Comparison of ENCODE assay signal across 10 cellular contexts in genomic region chr6:31763617-31763940, GRCh38. TPM values are rescaled to one million over a fixed set of nuclear protein-coding genes. Genes with fewer than 3 reads are reported as not detected.
DNase-seq lines count a peak whose midpoint lies in the region; ATAC-seq and TF ChIP-seq lines count a peak whose summit lies in the region.
"Had no signal": no experiment of that assay in that cellular context is flagged by ENCODE, and none has a peak within 500 bp of the region (broad histone marks: within the 10 kb centered on the region; RNA-seq: fewer than 3 reads in every experiment).

No MANE protein-coding gene starts in this region.

- H3K4me1 ChIP-seq in osteoblast (ENCODE audit: insufficient read depth, low read length) = peaks cover 4% of the 10 kb centered on the region

- no peaks in the 10 kb centered on the region for H4K20me1 ChIP-seq in osteoblast (ENCODE audit: insufficient read depth, low read length)

- H3K36me3 ChIP-seq in osteoblast (ENCODE audit: insufficient read depth, low read length) = peaks cover 25% of the 10 kb centered on the region

- no peaks in the 10 kb centered on the region for H3K79me2 ChIP-seq in osteoblast (ENCODE audit: insufficient read depth, low read length)

- peak overlapping the region; percentile 1 for H2AFZ ChIP-seq in osteoblast (ENCODE audit: low read length)

- peak; percentile 45 for ATAC-seq in esophagus mucosa
- ATAC-seq: body of pancreas had no signal

- no peak overlapping the region for H3K4me2 ChIP-seq in osteoblast (ENCODE audit: insufficient read depth, low read length)

- no peak overlapping the region for H3K27ac ChIP-seq in osteoblast (ENCODE audit: low read depth, low read length)
- H3K27ac ChIP-seq: body of pancreas, VCaP had no signal

- no peaks in the 10 kb centered on the region for H3K9me3 ChIP-seq in osteoblast (ENCODE audit: low read depth, low read length)
- H3K9me3 ChIP-seq: body of pancreas had no signal

- TF ChIP-seq CTCF in osteoblast (IDR thresholded peaks at IDR 0.05; ENCODE audit: extremely low read depth, low read depth, low read length) = no peak

- no peak overlapping the region for H3K4me3 ChIP-seq in osteoblast (ENCODE audit: insufficient read depth, low read length)
- H3K4me3 ChIP-seq: body of pancreas had no signal

- H3K27me3 ChIP-seq in osteoblast (ENCODE audit: insufficient read depth, low read length) = no peaks in the 10 kb centered on the region
- H3K27me3 ChIP-seq: body of pancreas had no signal

- peak; percentile 56 for DNase-seq in GM04504 (ENCODE audit: low read depth)
- peak; percentile 67 for DNase-seq in NCI-H69 (lab: John Stamatoyannopoulos, UW)
- peak; percentile 87 for DNase-seq in osteoblast (ENCODE audit: insufficient read length, low spot score, missing footprints)
- no peak for DNase-seq in NOMO-1 treated with dmso at 0.1 percent for 144 hours (lab: John Stamatoyannopoulos, UW; ENCODE audit: unreplicated experiment)
- DNase-seq in activated T-cell treated with anti-CD3 and anti-CD28 coated beads, Interleukin-2, amount 50 U/mL, for 1 hour = no peak
- DNase-seq in NCI-H1930 (lab: John Stamatoyannopoulos, UW) = no peak
- DNase-seq: body of pancreas, NCI-H1105 had no signal

RNA-seq across cellular contexts. Expression of gene SAPCD1, which starts 1.1 kb away (rescaled TPM):
- total RNA-seq in esophagus mucosa (0.64 TPM), osteoblast (0.59 and 1.4 TPM in 2 replicates)

RNA-seq across cellular contexts. Expression of gene VWA7, which starts 13.5 kb away (rescaled TPM):
- total RNA-seq in esophagus mucosa = 1.6 TPM
- total RNA-seq in osteoblast = 0.29 and 0.36 TPM in 2 replicates

RNA-seq across cellular contexts. Expression of gene MSH5, which starts 23.8 kb away (rescaled TPM):
- total RNA-seq in esophagus mucosa (12.0 TPM), osteoblast (12.4 and 13.0 TPM in 2 replicates)

RNA-seq across cellular contexts. Expression of gene CLIC1, which starts 27.2 kb away (rescaled TPM):
- 372 TPM for total RNA-seq in esophagus mucosa
- total RNA-seq in osteoblast = 502 and 581 TPM in 2 replicates

RNA-seq across cellular contexts. Expression of gene VARS1, which starts 32.0 kb away (rescaled TPM):
- total RNA-seq in esophagus mucosa (79.8 TPM), osteoblast (40.1 and 42.0 TPM in 2 replicates)

Comparison
In these comparisons a context has a peak if more than half of its experiments do, and no peak if none do; other contexts are left out.
1. DNase-seq: peak in GM04504 (single experiment), NCI-H69 (single experiment) and osteoblast (single experiment); none in NOMO-1 treated with dmso at 0.1 percent for 144 hours (single experiment), activated T-cell treated with anti-CD3 and anti-CD28 coated beads, Interleukin-2, amount 50 U/mL, for 1 hour (single experiment) and NCI-H1930 (0 of 2).